14 cellular contexts compared by ENCODE assay signal in genomic region chr1:95286479-95286878, GRCh38. TPM values are rescaled to one million over a fixed set of nuclear protein-coding genes. Genes with fewer than 3 reads are reported as not detected.
A peak's percentile ranks its signal among the peaks of the same experiment; 100 is the strongest.
DNase-seq lines count a peak whose midpoint lies in the region; ATAC-seq and FAIRE-seq lines count a peak whose summit lies in the region.
"Had no signal": no experiment of that assay in that cellular context is flagged by ENCODE, and none has a peak within 500 bp of the region (broad histone marks: within the 10 kb centered on the region; RNA-seq: fewer than 3 reads in every experiment).

No MANE protein-coding gene starts in this region.

- no peak for FAIRE-seq in frontal cortex (lab: Jason Lieb, UNC)
- FAIRE-seq: GM12892 had no signal

- DNase-seq in COR-L47 (lab: John Stamatoyannopoulos, UW) (peak; percentile 70), NCI-H1092 (lab: John Stamatoyannopoulos, UW) (peak; percentile 45), NCI-H526 treated with DMSO at 0.1 percent for 48 hours (lab: John Stamatoyannopoulos, UW) (peak; percentile 32), iPS-NIHi7 (ENCODE audit: extremely low spot score) (peak; percentile 23), SKM-1 (lab: John Stamatoyannopoulos, UW; ENCODE audit: unreplicated experiment) (no peak), frontal cortex (ENCODE audit: low spot score in 2 of 2) (no peak)
- DNase-seq: KG1, left ventricle myocardium superior, PC-9, right cardiac atrium had no signal

- ATAC-seq in HG03378 (IDR thresholded peaks at IDR 0.05; ENCODE audit: unreplicated experiment) (no peak), HG03159 (IDR thresholded peaks at IDR 0.05; ENCODE audit: unreplicated experiment) (no peak)
- ATAC-seq: esophagus mucosa, left ventricle myocardium superior, right cardiac atrium had no signal

RNA-seq across cellular contexts. Expression of gene RWDD3, which starts 52.5 kb away (rescaled TPM):
- total RNA-seq in frontal cortex = 15.9 TPM

Comparison
In these comparisons a context has a peak if more than half of its experiments do, and no peak if none do; other contexts are left out.
1. DNase-seq: peak in COR-L47 (single experiment), NCI-H1092 (single experiment), NCI-H526 treated with DMSO at 0.1 percent for 48 hours (single experiment) and iPS-NIHi7 (single experiment); none in SKM-1 (single experiment) and frontal cortex (0 of 2).